ENCODE assay signal across 24 cellular contexts in genomic region chr14:81319314-81319713, GRCh38.
DNase-seq lines count a peak whose midpoint lies in the region; ATAC-seq, FAIRE-seq and TF ChIP-seq lines count a peak whose summit lies in the region.
"Had no signal": no experiment of that assay in that cellular context is flagged by ENCODE, and none has a peak within 500 bp of the region (broad histone marks: within the 10 kb centered on the region; RNA-seq: fewer than 3 reads in every experiment).

No MANE protein-coding gene starts in this region.

- no peak for FAIRE-seq in small intestine (lab: Jason Lieb, UNC)
- FAIRE-seq: A204.1, G401.6, GM12891 had no signal

- no peak overlapping the region for H3K4me3 Mint-ChIP-seq in endodermal cell
- H3K4me3 Mint-ChIP-seq in naive thymus-derived CD4-positive, alpha-beta T cell, result no peak overlapping the region
- H3K4me3 Mint-ChIP-seq: CD14-positive monocyte; CD4-positive, alpha-beta memory T cell; CD4-positive, CD25-positive, alpha-beta regulatory T cell; CD8-positive, alpha-beta memory T cell had no signal

- no peak overlapping the region for H3K27ac Mint-ChIP-seq in endodermal cell
- H3K27ac Mint-ChIP-seq in naive thymus-derived CD4-positive, alpha-beta T cell, result no peak overlapping the region
- H3K27ac Mint-ChIP-seq: CD14-positive monocyte; CD4-positive, alpha-beta memory T cell; CD4-positive, CD25-positive, alpha-beta regulatory T cell had no signal

- peak; percentile 0 for DNase-seq in endodermal cell
- no peak for DNase-seq in left lobe of liver (ENCODE audit: low spot score)
- peak; percentile 17 for DNase-seq in small intestine
- no peak for DNase-seq in KG1 (lab: John Stamatoyannopoulos, UW)
- DNase-seq in naive thymus-derived CD4-positive, alpha-beta T cell, result no peak
- no peak for DNase-seq in DMS153 treated with DMSO at 0.1 percent for 48 hours (lab: John Stamatoyannopoulos, UW; ENCODE audit: unreplicated experiment)
- DNase-seq: 8988T; ACHN; BE2C; C1 segment of cervical spinal cord; CD4-positive, alpha-beta memory T cell; CD4-positive, CD25-positive, alpha-beta regulatory T cell; CD8-positive, alpha-beta memory T cell; COR-L47; DMS53; DMS79; GF-D8 had no signal

- WGBS in endodermal cell (ENCODE audit: insufficient coverage in 1 of 2, insufficient read length in 1 of 2), 2 experiments, result 98 to 100% methylated on average over 1 to 2 of the region's 2 CpGs
- WGBS in liver, result 97% methylated on average over 2 of the region's 2 CpGs
- WGBS in small intestine, 3 donors, result 88 to 96% (median 94%) methylated on average over 2 of the region's 2 CpGs

- CTCF ChIA-PET in naive thymus-derived CD4-positive, alpha-beta T cell (lab: Charles Lee), result no interaction called here

- H3K9me3 Mint-ChIP-seq in endodermal cell, result peaks cover 13% of the 10 kb centered on the region
- H3K9me3 Mint-ChIP-seq in naive thymus-derived CD4-positive, alpha-beta T cell, result peaks cover 0 to 9% (median 0%) of the 10 kb centered on the region in 11 donors
- H3K9me3 Mint-ChIP-seq: CD8-positive, alpha-beta memory T cell had no signal

- H3K4me1 Mint-ChIP-seq in endodermal cell, result peaks cover 69% of the 10 kb centered on the region
- no peaks in the 10 kb centered on the region for H3K4me1 Mint-ChIP-seq in naive thymus-derived CD4-positive, alpha-beta T cell
- H3K4me1 Mint-ChIP-seq: CD14-positive monocyte; CD4-positive, alpha-beta memory T cell; CD4-positive, CD25-positive, alpha-beta regulatory T cell; CD8-positive, alpha-beta memory T cell had no signal

- ATAC-seq in left lobe of liver (peak; percentile 21), GM18867 (IDR thresholded peaks at IDR 0.05; ENCODE audit: unreplicated experiment) (no peak)
- ATAC-seq in naive thymus-derived CD4-positive, alpha-beta T cell, result no peak

- H3K27ac ChIP-seq in endodermal cell (ENCODE audit: low read depth, low read length) (no peak overlapping the region), liver (ENCODE audit: low read depth in 1 of 2, low read length in 2 of 2) (no peak overlapping the region), small intestine (ENCODE audit: low read depth in 1 of 2, low read length in 1 of 2) (no peak overlapping the region)
- H3K27ac ChIP-seq in naive thymus-derived CD4-positive, alpha-beta T cell (ENCODE audit: low read depth, low read length), result no peak overlapping the region
- H3K27ac ChIP-seq: BLaER1 had no signal

- peaks cover 29% of the 10 kb centered on the region for H3K36me3 Mint-ChIP-seq in endodermal cell (ENCODE audit: low read depth)
- no peaks in the 10 kb centered on the region for H3K36me3 Mint-ChIP-seq in naive thymus-derived CD4-positive, alpha-beta T cell
- H3K36me3 Mint-ChIP-seq: CD14-positive monocyte; CD4-positive, alpha-beta memory T cell; CD4-positive, CD25-positive, alpha-beta regulatory T cell; CD8-positive, alpha-beta memory T cell had no signal

- TF ChIP-seq CTCF in endodermal cell (conservative IDR thresholded peaks at IDR 0.05), result no peak
- TF ChIP-seq CTCF in liver (IDR thresholded peaks at IDR 0.05; ENCODE audit: low read depth, low read length, missing input control), result no peak

- H3K27me3 Mint-ChIP-seq in endodermal cell (ENCODE audit: insufficient read depth), result no peaks in the 10 kb centered on the region
- peaks cover 0 to 3% (median 0%) of the 10 kb centered on the region in 5 donors for H3K27me3 Mint-ChIP-seq in naive thymus-derived CD4-positive, alpha-beta T cell

- H3K36me3 ChIP-seq in endodermal cell (ENCODE audit: control insufficient read depth, insufficient read depth, low read length), result no peaks in the 10 kb centered on the region
- H3K36me3 ChIP-seq in liver (ENCODE audit: control insufficient read depth in 4 of 4, insufficient read depth in 3 of 4, low read depth in 1 of 4, low read length in 3 of 4), result no peaks in the 10 kb centered on the region
- H3K36me3 ChIP-seq in small intestine (ENCODE audit: control insufficient read depth in 2 of 2, insufficient read depth in 2 of 2, low read length in 2 of 2), result no peaks in the 10 kb centered on the region
- no peaks in the 10 kb centered on the region for H3K36me3 ChIP-seq in naive thymus-derived CD4-positive, alpha-beta T cell (ENCODE audit: control insufficient read depth in 2 of 3, insufficient read depth in 3 of 3, low read length in 3 of 3)
- H3K36me3 ChIP-seq: BE2C, BLaER1 had no signal

- H3K27me3 ChIP-seq in endodermal cell (ENCODE audit: control insufficient read depth, insufficient read depth, low read length, poor library complexity, severe bottlenecking) (no peaks in the 10 kb centered on the region), liver (ENCODE audit: control insufficient read depth in 4 of 4, insufficient read depth in 4 of 4, low read length in 3 of 4) (no peaks in the 10 kb centered on the region), small intestine (ENCODE audit: control insufficient read depth in 2 of 2, insufficient read depth in 2 of 2, low read length in 2 of 2) (no peaks in the 10 kb centered on the region)
- H3K27me3 ChIP-seq in naive thymus-derived CD4-positive, alpha-beta T cell (ENCODE audit: control insufficient read depth in 2 of 2, insufficient read depth in 2 of 2, low read length in 2 of 2), result no peaks in the 10 kb centered on the region
- H3K27me3 ChIP-seq: BE2C, BLaER1 had no signal

- POLR2A ChIA-PET in naive thymus-derived CD4-positive, alpha-beta T cell (lab: Charles Lee), result interaction anchor here (0.5 kb wide), 1 partner anchor 136 kb away, joined by 6 read pairs; no protein-coding TSS in a partner anchor

- TF ChIP-seq RAD21 in liver (IDR thresholded peaks at IDR 0.05), result no peak

- H3K9me3 ChIP-seq in endodermal cell (ENCODE audit: control insufficient read depth, low read length) (peaks cover 19% of the 10 kb centered on the region), liver (ENCODE audit: control insufficient read depth in 4 of 4, low read length in 3 of 4) (no peaks in the 10 kb centered on the region), small intestine (ENCODE audit: control insufficient read depth, low read depth) (no peaks in the 10 kb centered on the region)
- no peaks in the 10 kb centered on the region for H3K9me3 ChIP-seq in naive thymus-derived CD4-positive, alpha-beta T cell (ENCODE audit: control insufficient read depth in 2 of 3, low read length in 3 of 3)
- H3K9me3 ChIP-seq: BE2C had no signal

- intact Hi-C loops in naive thymus-derived CD4-positive, alpha-beta T cell (cut with micrococcal nuclease), result no loop called here

- H3K9ac ChIP-seq in endodermal cell (ENCODE audit: extremely low read depth, low read length, poor library complexity, severe bottlenecking), result no peak overlapping the region
- H3K9ac ChIP-seq in liver (ENCODE audit: low read depth in 1 of 2, low read length in 2 of 2), result no peak overlapping the region
- H3K9ac ChIP-seq: BLaER1 had no signal

- no peak overlapping the region for H3K4me3 ChIP-seq in endodermal cell (ENCODE audit: low read length)
- no peak overlapping the region for H3K4me3 ChIP-seq in liver (ENCODE audit: low read depth in 1 of 3, low read length in 3 of 3)
- no peak overlapping the region for H3K4me3 ChIP-seq in small intestine (ENCODE audit: low read depth in 1 of 2, low read length in 2 of 2)
- H3K4me3 ChIP-seq in naive thymus-derived CD4-positive, alpha-beta T cell (ENCODE audit: low read length), result no peak overlapping the region
- H3K4me3 ChIP-seq: BLaER1 had no signal

- H3K4me1 ChIP-seq in endodermal cell (ENCODE audit: control insufficient read depth, insufficient read depth, low read length), result peaks cover 18% of the 10 kb centered on the region
- H3K4me1 ChIP-seq in liver (ENCODE audit: control insufficient read depth in 4 of 4, insufficient read depth in 4 of 4, low read length in 3 of 4), result peaks cover 0 to 6% (median 0%) of the 10 kb centered on the region in 4 donors
- peaks cover 0 to 3% of the 10 kb centered on the region in 2 donors for H3K4me1 ChIP-seq in small intestine (ENCODE audit: control insufficient read depth in 2 of 2, insufficient read depth in 1 of 2, low read depth in 1 of 2, low read length in 1 of 2)
- H3K4me1 ChIP-seq in naive thymus-derived CD4-positive, alpha-beta T cell (ENCODE audit: control insufficient read depth in 2 of 2, insufficient read depth in 2 of 2, low read length in 2 of 2), result no peaks in the 10 kb centered on the region
- H3K4me1 ChIP-seq: BE2C, BLaER1 had no signal

TF ChIP-seq in liver, 16 proteins besides CTCF, POLR2A, EP300 and RAD21 (continues in another document):
- TF ChIP-seq ZBTB33 (IDR thresholded peaks at IDR 0.05) (peak; percentile 33), FOXA1 (IDR thresholded peaks at IDR 0.05) (peak; percentile 27), HNF4A (conservative IDR thresholded peaks at IDR 0.05) (peak; percentile 16 to 31)

Comparison
In these comparisons a context has a peak if more than half of its experiments do, and no peak if none do; other contexts are left out.
1. DNase-seq: peak in endodermal cell (single experiment) and small intestine (single experiment); none in left lobe of liver (single experiment), KG1 (single experiment), naive thymus-derived CD4-positive, alpha-beta T cell (0 of 9) and DMS153 treated with DMSO at 0.1 percent for 48 hours (single experiment).